Comparison of ENCODE assay signal across 7 cellular contexts in the genomic region with DNA sequence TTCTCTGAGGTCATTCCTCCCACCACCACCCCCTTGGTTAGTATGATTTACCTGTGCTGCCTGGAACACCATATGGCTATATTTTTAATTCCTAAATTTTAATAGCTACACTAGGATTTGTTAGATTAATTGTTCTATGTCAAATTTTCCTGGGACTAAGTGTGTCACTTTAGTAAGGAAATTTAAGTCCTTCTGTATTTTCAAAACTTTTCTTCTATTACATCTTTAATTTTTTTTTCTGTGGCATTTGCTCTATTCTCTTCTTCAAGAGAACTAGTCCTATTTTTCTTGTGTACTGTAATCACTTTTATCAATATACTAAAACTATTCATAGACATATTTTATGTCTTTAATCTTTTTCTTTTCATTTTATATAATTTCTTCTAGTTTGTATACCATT.
"Had no signal": no experiment of that assay in that cellular context is flagged by ENCODE, and none has a peak within 500 bp of the region (broad histone marks: within the 10 kb centered on the region; RNA-seq: fewer than 3 reads in every experiment).

No MANE protein-coding gene starts in this region.

- H3K4me2 ChIP-seq: GM23338 had no signal

- H2AFZ ChIP-seq: GM23338 had no signal

- DNase-seq: H9, HCEC 1CT had no signal

- ATAC-seq: GM23338, HepG2 had no signal

- H3K27ac ChIP-seq: HL-60 had no signal

- H3K4me3 ChIP-seq: GM23338 had no signal

- FAIRE-seq: H1, H54, HepG2 had no signal
